8 cellular contexts compared by ENCODE assay signal in genomic region chr1:212035123-212035834, GRCh38. TPM values are rescaled to one million over a fixed set of nuclear protein-coding genes. Genes with fewer than 3 reads are reported as not detected.
DNase-seq lines count a peak whose midpoint lies in the region; ATAC-seq and TF ChIP-seq lines count a peak whose summit lies in the region.

Gene DTL, plus strand, starts transcription at chr1:212035748. Its CDS starts 143 bp downstream, at chr1:212035891.
A gene with protein sequence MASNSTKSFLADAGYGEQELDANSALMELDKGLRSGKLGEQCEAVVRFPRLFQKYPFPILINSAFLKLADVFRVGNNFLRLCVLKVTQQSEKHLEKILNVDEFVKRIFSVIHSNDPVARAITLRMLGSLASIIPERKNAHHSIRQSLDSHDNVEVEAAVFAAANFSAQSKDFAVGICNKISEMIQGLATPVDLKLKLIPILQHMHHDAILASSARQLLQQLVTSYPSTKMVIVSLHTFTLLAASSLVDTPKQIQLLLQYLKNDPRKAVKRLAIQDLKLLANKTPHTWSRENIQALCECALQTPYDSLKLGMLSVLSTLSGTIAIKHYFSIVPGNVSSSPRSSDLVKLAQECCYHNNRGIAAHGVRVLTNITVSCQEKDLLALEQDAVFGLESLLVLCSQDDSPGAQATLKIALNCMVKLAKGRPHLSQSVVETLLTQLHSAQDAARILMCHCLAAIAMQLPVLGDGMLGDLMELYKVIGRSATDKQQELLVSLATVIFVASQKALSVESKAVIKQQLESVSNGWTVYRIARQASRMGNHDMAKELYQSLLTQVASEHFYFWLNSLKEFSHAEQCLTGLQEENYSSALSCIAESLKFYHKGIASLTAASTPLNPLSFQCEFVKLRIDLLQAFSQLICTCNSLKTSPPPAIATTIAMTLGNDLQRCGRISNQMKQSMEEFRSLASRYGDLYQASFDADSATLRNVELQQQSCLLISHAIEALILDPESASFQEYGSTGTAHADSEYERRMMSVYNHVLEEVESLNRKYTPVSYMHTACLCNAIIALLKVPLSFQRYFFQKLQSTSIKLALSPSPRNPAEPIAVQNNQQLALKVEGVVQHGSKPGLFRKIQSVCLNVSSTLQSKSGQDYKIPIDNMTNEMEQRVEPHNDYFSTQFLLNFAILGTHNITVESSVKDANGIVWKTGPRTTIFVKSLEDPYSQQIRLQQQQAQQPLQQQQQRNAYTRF (minus strand): TSS chr1:212035557. CDS start chr1:212035437, 120 bp downstream.

- H3K9me3 ChIP-seq in suprapubic skin, result no peaks in the 10 kb centered on the region

- H3K27me3 Mint-ChIP-seq in activated naive CD4-positive, alpha-beta T cell treated with anti-CD3 and anti-CD28 coated beads, Interleukin-2, amount 50 U/mL, for 24 hours, result no peaks in the 10 kb centered on the region

- H3K36me3 ChIP-seq in suprapubic skin, result no peaks in the 10 kb centered on the region

- peaks cover 43% of the 10 kb centered on the region for H3K4me1 ChIP-seq in suprapubic skin

- H3K4me3 ChIP-seq in suprapubic skin, result peak within 1 kb of the TSS; percentile 70

- H3K4me1 Mint-ChIP-seq in activated naive CD4-positive, alpha-beta T cell treated with anti-CD3 and anti-CD28 coated beads, Interleukin-2, amount 50 U/mL, for 24 hours, result peaks cover 52% of the 10 kb centered on the region

- H3K27ac ChIP-seq in suprapubic skin, result peak within 1 kb of the TSS; percentile 85

- TF ChIP-seq CTCF in suprapubic skin (IDR thresholded peaks at IDR 0.05), result peak; percentile 86 to 96

- H3K27ac Mint-ChIP-seq in activated naive CD4-positive, alpha-beta T cell treated with anti-CD3 and anti-CD28 coated beads, Interleukin-2, amount 50 U/mL, for 24 hours, result peak within 1 kb of the TSS; percentile 97

- peak; percentile 66 for ATAC-seq in HG02610 (IDR thresholded peaks at IDR 0.05; ENCODE audit: unreplicated experiment)
- peak; percentile 83 for ATAC-seq in SK-N-SH treated with all-trans-retinoic acid at 6 μM for 48 hours

- H3K36me3 Mint-ChIP-seq in activated naive CD4-positive, alpha-beta T cell treated with anti-CD3 and anti-CD28 coated beads, Interleukin-2, amount 50 U/mL, for 24 hours, result peaks cover 7% of the 10 kb centered on the region

- H3K27me3 ChIP-seq in suprapubic skin, result no peaks in the 10 kb centered on the region

- TF ChIP-seq POLR2A in GM10847 (IDR thresholded peaks at IDR 0.05; ENCODE audit: extremely low read depth, insufficient read length), result peak; percentile 79
- peak in 1 of 2 donors; percentile 33 for TF ChIP-seq POLR2A in suprapubic skin (IDR thresholded peaks at IDR 0.05)

- H3K9me3 Mint-ChIP-seq in activated naive CD4-positive, alpha-beta T cell treated with anti-CD3 and anti-CD28 coated beads, Interleukin-2, amount 50 U/mL, for 24 hours, result no peaks in the 10 kb centered on the region

- under 1% methylated on average over 53 of the region's 53 CpGs for WGBS in suprapubic skin

- TF ChIP-seq EP300 in suprapubic skin (IDR thresholded peaks at IDR 0.05), result no peak

- peak within 1 kb of the TSS; percentile 99 for H3K4me3 Mint-ChIP-seq in activated naive CD4-positive, alpha-beta T cell treated with anti-CD3 and anti-CD28 coated beads, Interleukin-2, amount 50 U/mL, for 24 hours

- DNase-seq in NCI-H1092 (lab: John Stamatoyannopoulos, UW), result peak; percentile 100
- peak; percentile 100 for DNase-seq in germinal center (ENCODE audit: low spot score)
- peak; percentile 95 for DNase-seq in non-pigmented ciliary epithelial cell (ENCODE audit: low read depth)
- peak; percentile 99 for DNase-seq in suprapubic skin (ENCODE audit: low spot score in 2 of 2)

TF ChIP-seq in SK-N-SH treated with all-trans-retinoic acid at 6 μM for 48 hours, 23 proteins besides CTCF, POLR2A, EP300 and RAD21:
- no peak for TF ChIP-seq ZNF565 (CRISPR knock-in tag; conservative IDR thresholded peaks at IDR 0.05; ENCODE audit: low read depth)
- TF ChIP-seq, protein P1, sequence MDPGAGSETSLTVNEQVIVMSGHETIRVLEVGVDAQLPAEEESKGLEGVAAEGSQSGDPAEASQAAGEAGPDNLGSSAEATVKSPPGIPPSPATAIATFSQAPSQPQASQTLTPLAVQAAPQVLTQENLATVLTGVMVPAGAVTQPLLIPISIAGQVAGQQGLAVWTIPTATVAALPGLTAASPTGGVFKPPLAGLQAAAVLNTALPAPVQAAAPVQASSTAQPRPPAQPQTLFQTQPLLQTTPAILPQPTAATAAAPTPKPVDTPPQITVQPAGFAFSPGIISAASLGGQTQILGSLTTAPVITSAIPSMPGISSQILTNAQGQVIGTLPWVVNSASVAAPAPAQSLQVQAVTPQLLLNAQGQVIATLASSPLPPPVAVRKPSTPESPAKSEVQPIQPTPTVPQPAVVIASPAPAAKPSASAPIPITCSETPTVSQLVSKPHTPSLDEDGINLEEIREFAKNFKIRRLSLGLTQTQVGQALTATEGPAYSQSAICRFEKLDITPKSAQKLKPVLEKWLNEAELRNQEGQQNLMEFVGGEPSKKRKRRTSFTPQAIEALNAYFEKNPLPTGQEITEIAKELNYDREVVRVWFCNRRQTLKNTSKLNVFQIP (CRISPR knock-in tag; IDR thresholded peaks at IDR 0.05; ENCODE audit: borderline replicate concordance, low read depth), result peak; percentile 69; the same call in 1 of the 2 replicates

RNA-seq across cellular contexts. Expression of gene DTL, which starts in this region (rescaled TPM):
- 1 to 10 TPM in 3 of 4 donors, under 1 TPM in 1; 0.89 to 7.1 (median 4.4) TPM for total RNA-seq in suprapubic skin

RNA-seq across cellular contexts. Expression of the second gene that starts in this region (rescaled TPM):
- total RNA-seq in suprapubic skin, result 10 to 100 TPM; 13.5 to 22.3 (median 18.2) TPM

Comparison
In these comparisons a context has a peak if more than half of its experiments do, and no peak if none do; other contexts are left out.
1. Peak in every context shown above with its lines: DNase-seq, ATAC-seq, H3K4me3 ChIP-seq and H3K27ac ChIP-seq.